In the genomic region with DNA sequence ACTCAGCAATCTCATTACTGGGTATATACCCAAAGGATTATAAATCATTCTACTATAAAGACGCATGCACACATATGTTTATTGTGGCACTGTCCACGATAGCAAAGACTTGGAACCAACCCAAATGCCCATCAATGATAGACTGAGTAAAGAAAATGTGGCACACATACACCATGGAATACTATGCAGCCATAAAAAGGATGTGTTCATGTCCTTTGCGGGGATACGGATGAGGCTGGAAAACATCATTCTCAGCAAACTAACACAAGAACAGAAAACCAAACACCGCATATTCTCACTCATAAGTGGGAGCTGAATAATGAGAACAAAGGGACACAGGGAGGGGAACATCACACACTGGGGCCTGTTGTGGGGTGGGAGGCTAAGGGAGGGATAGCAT, we compare ENCODE assay signal across 4 cellular contexts.
DNase-seq lines count a peak whose midpoint lies in the region; ATAC-seq, FAIRE-seq and TF ChIP-seq lines count a peak whose summit lies in the region.
"Not testable (repeated sequence)": the region's sequence is repeated elsewhere in the genome, so short reads cannot be mapped to it uniquely, and the experiment has no call there.

No MANE protein-coding gene starts in this region.

- not testable (repeated sequence) for BruUV-seq in K562 (replicated peaks; lab: Mats Ljungman, UMichigan)

- H3K27me3 ChIP-seq in K562 (ENCODE audit: control insufficient read depth in 2 of 2, insufficient read depth in 2 of 2, low read length in 2 of 2): not testable (repeated sequence)

- not testable (repeated sequence) for H3K79me2 ChIP-seq in K562 (ENCODE audit: control insufficient read depth, insufficient read depth, low read length)

- H3K9me1 ChIP-seq in K562 (ENCODE audit: control insufficient read depth, insufficient read depth, low read length): not testable (repeated sequence)

- FAIRE-seq in K562 (lab: Jason Lieb, UNC): not testable (repeated sequence)

- not testable (repeated sequence) for TF ChIP-seq EP300 in K562 (IDR thresholded peaks at IDR 0.05; ENCODE audit: low read length)

- not testable (repeated sequence) for H3K36me3 Mint-ChIP-seq in activated naive CD8-positive, alpha-beta T cell; glutamatergic neuron (ENCODE audit: unreplicated experiment)

- CTCF ChIA-PET in K562 (lab: Yijun Ruan, JAX; ENCODE audit: low intra/inter-chr PET ratio): not testable (repeated sequence)

- in situ Hi-C loops in K562 (cut with MboI): loop anchor here (5.0 kb wide), 1 partner anchor 34 kb away; no protein-coding TSS in a partner anchor

- intact Hi-C loops in K562 (cut with micrococcal nuclease): not testable (repeated sequence)

- H3K9me3 Mint-ChIP-seq in activated naive CD8-positive, alpha-beta T cell (ENCODE audit: low read depth); glutamatergic neuron (ENCODE audit: unreplicated experiment): not testable (repeated sequence)

- not testable (repeated sequence) for H3K27me3 Mint-ChIP-seq in activated naive CD8-positive, alpha-beta T cell; glutamatergic neuron (ENCODE audit: unreplicated experiment)

- H3K27ac ChIP-seq in VCaP: peak overlapping the region; percentile 17; the same call in 1 of the 2 replicates
- H3K27ac ChIP-seq in K562 (ENCODE audit: extremely low read depth, low read depth, low read length): not testable (repeated sequence)

- peaks cover 49% of the 10 kb centered on the region for H3K4me1 Mint-ChIP-seq in activated naive CD8-positive, alpha-beta T cell (ENCODE audit: low read depth)
- peaks cover 32% of the 10 kb centered on the region for H3K4me1 Mint-ChIP-seq in glutamatergic neuron (ENCODE audit: low read depth, unreplicated experiment)

- H3K4me2 ChIP-seq in K562 (ENCODE audit: insufficient read depth, low read length): not testable (repeated sequence)

- POLR2A ChIA-PET in K562 (lab: Yijun Ruan, JAX): not testable (repeated sequence)

- 90% methylated on average over 5 of the region's 5 CpGs for WGBS in K562 (ENCODE audit: insufficient coverage, low coverage, missing lambda C conversion rate)

- H3K36me3 ChIP-seq in K562 (ENCODE audit: control insufficient read depth, insufficient read depth, low read length): not testable (repeated sequence)

- not testable (repeated sequence) for H3K4me3 Mint-ChIP-seq in activated naive CD8-positive, alpha-beta T cell
- H3K4me3 Mint-ChIP-seq in glutamatergic neuron (ENCODE audit: unreplicated experiment): peak overlapping the region; percentile 15

- not testable (repeated sequence) for TF ChIP-seq CTCF in VCaP (conservative IDR thresholded peaks at IDR 0.05); K562 (IDR thresholded peaks at IDR 0.05 in 2 of 3, conservative IDR thresholded peaks at IDR 0.05 in 1 of 3; ENCODE audit: insufficient read depth in 2 of 3, low read depth in 1 of 3, low read length in 3 of 3); glutamatergic neuron (IDR thresholded peaks at IDR 0.05; ENCODE audit: partially characterized antibody, unreplicated experiment)

- TF ChIP-seq RAD21 in K562 (CRISPR knock-in tag; conservative IDR thresholded peaks at IDR 0.05 in 1 of 2, IDR thresholded peaks at IDR 0.05 in 1 of 2): not testable (repeated sequence)

- not testable (repeated sequence) for H3K4me3 ChIP-seq in K562

- TF ChIP-seq POLR2A in K562 (conservative IDR thresholded peaks at IDR 0.05): not testable (repeated sequence)

- not testable (repeated sequence) for ATAC-seq in K562

- H3K4me1 ChIP-seq in K562 (replicated peaks in 1 of 2; ENCODE audit: control insufficient read depth in 2 of 2, insufficient read depth in 2 of 2, low read length in 2 of 2): not testable (repeated sequence)

- DNase-seq in K562 (ENCODE audit: extremely low read depth in 1 of 4, low spot score in 3 of 4); glutamatergic neuron: not testable (repeated sequence)

- H4K20me1 ChIP-seq in K562 (replicated peaks; ENCODE audit: control insufficient read depth, insufficient read depth, low read length): not testable (repeated sequence)

- H2AFZ ChIP-seq in K562 (ENCODE audit: low read depth, low read length): not testable (repeated sequence)

- peak overlapping the region; percentile 18 for H3K27ac Mint-ChIP-seq in activated naive CD8-positive, alpha-beta T cell
- H3K27ac Mint-ChIP-seq in glutamatergic neuron (ENCODE audit: unreplicated experiment): peak overlapping the region; percentile 62

- not testable (repeated sequence) for H3K9ac ChIP-seq in K562 (ENCODE audit: insufficient read depth in 1 of 2, low read depth in 2 of 2, low read length in 2 of 2)

- not testable (repeated sequence) for H3K9me3 ChIP-seq in K562 (replicated peaks; ENCODE audit: control insufficient read depth, insufficient read depth, low read depth, low read length)

TF ChIP-seq in K562, 482 proteins besides CTCF, POLR2A, EP300 and RAD21:
- TF ChIP-seq ZNF146 (CRISPR knock-in tag; IDR thresholded peaks at IDR 0.05; ENCODE audit: unreplicated experiment): peak; percentile 85
